Comparison of ENCODE assay signal across 8 cellular contexts in genomic region chr10:100912609-100913469, GRCh38. TPM values are rescaled to one million over a fixed set of nuclear protein-coding genes. Genes with fewer than 3 reads are reported as not detected.
DNase-seq lines count a peak whose midpoint lies in the region; ATAC-seq lines count a peak whose summit lies in the region.

SLF2 (plus strand) TSS chr10:100912963; CDS start chr10:100913111, 148 bp downstream.

- peaks cover 26% of the 10 kb centered on the region for H3K36me3 Mint-ChIP-seq in effector memory CD8-positive, alpha-beta T cell (ENCODE audit: insufficient read depth)

- peaks cover 16 to 37% of the 10 kb centered on the region in 2 donors for H3K4me1 Mint-ChIP-seq in effector memory CD8-positive, alpha-beta T cell (ENCODE audit: low read depth in 2 of 2)

- H3K27ac Mint-ChIP-seq in effector memory CD8-positive, alpha-beta T cell, result peak within 1 kb of the TSS; percentile 94 to 98

- ATAC-seq in GM21360 (IDR thresholded peaks at IDR 0.05; ENCODE audit: unreplicated experiment), result peak; percentile 88
- peak; percentile 88 for ATAC-seq in effector memory CD8-positive, alpha-beta T cell (replicated peaks)

- H3K4me3 Mint-ChIP-seq in effector memory CD8-positive, alpha-beta T cell, result peak within 1 kb of the TSS; percentile 100

- H3K9me3 Mint-ChIP-seq in effector memory CD8-positive, alpha-beta T cell, result no peaks in the 10 kb centered on the region

- DNase-seq in COLO668 (lab: John Stamatoyannopoulos, UW; ENCODE audit: unreplicated experiment) (peak; percentile 94), HT1080 (ENCODE audit: low read depth) (peak; percentile 97), NOMO-1 treated with DMSO at 0.1 percent for 48 hours (lab: John Stamatoyannopoulos, UW; ENCODE audit: unreplicated experiment) (peak; percentile 94), medulla oblongata (ENCODE audit: extremely low spot score) (peak; percentile 100)
- peak; percentile 86 to 88 for DNase-seq in activated CD8-positive, alpha-beta memory T cell treated with anti-CD3 and anti-CD28 coated beads for 4 hours (ENCODE audit: low read depth in 2 of 2)
- peak; percentile 85 to 88 (median 87) for DNase-seq in effector memory CD8-positive, alpha-beta T cell
- peak; percentile 88 for DNase-seq in stimulated activated CD8-positive, alpha-beta memory T cell treated with anti-CD3 and anti-CD28 coated beads, Interleukin-12 subunit alpha, Interleukin-12 subunit beta, amount 100 ng/mL, for 1 hour (ENCODE audit: low read depth)

- no peaks in the 10 kb centered on the region for H3K27me3 Mint-ChIP-seq in effector memory CD8-positive, alpha-beta T cell

RNA-seq across cellular contexts. Expression of gene SLF2, which starts in this region (rescaled TPM):
- 15.7 and 17.4 TPM in 2 replicates for total RNA-seq in HT1080 (2014; rRNA removed; shearing (Covaris generic))
- polyA plus RNA-seq in HT1080 (2015; cell fraction: cytosol; rRNA removed), result 8.4 and 10.1 TPM in 2 replicates
- 16.9 and 21.0 TPM in 2 replicates for polyA plus RNA-seq in HT1080 (2015; cell fraction: nucleus; rRNA removed)

Comparison
In these comparisons a context has a peak if more than half of its experiments do, and no peak if none do; other contexts are left out.
1. Peak in every context shown above with its lines: DNase-seq and ATAC-seq.